ENCODE assay signal across 17 cellular contexts in the genomic region with DNA sequence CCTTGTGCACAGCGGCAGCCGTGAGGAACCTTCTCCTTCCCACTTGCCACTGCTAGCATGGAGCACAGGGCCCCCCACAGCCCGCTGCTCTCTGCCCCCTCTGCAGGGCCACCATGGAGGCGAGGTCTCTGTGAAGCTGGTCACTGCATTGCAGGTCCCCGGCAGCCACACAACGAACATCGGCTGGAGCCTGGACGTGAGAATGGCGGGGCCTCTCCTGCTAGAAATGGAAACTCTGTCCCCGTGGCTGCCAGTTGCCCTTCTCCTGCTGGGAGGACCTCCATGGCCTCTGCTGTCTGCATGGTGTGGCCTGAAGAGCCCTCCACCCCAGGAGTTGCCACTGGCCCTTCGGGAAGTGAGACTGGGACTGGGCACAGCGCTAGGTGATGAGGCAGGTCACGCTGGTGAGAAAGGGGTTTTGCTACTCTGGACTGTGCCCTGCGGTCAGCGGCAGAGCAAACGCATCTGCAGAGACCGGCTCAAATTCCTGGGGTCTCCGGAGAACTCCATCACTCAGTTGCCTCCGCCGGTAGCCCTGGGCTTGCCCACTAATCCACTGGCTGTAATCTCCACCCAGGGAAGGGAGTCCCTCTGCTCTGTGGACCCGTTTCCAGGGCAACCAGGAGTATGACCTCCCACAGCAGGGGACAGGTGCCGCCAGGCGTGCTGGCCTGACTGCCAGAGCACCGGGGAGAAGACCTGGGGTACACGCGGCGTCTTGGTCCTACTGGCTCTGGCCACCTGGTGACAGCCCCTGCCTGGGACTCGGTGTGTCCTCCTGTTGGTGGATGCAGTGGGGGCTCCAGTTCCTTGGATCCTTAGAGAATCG.
DNase-seq lines count a peak whose midpoint lies in the region; ATAC-seq and TF ChIP-seq lines count a peak whose summit lies in the region.
"Had no signal": no experiment of that assay in that cellular context is flagged by ENCODE, and none has a peak within 500 bp of the region (broad histone marks: within the 10 kb centered on the region; RNA-seq: fewer than 3 reads in every experiment).

No MANE protein-coding gene starts in this region.

- peaks cover 2% of the 10 kb centered on the region for H3K27me3 Mint-ChIP-seq in endothelial cell (ENCODE audit: unreplicated experiment)

- peaks cover 58% of the 10 kb centered on the region for H3K27me3 ChIP-seq in left ventricle myocardium inferior (ENCODE audit: low read depth)
- H3K27me3 ChIP-seq in osteoblast (ENCODE audit: insufficient read depth, low read length) = no peaks in the 10 kb centered on the region

- H3K27ac Mint-ChIP-seq in endothelial cell (ENCODE audit: unreplicated experiment) = no peak overlapping the region
- H3K27ac Mint-ChIP-seq: CD8-positive, alpha-beta T cell had no signal

- no peaks in the 10 kb centered on the region for H3K36me3 Mint-ChIP-seq in endothelial cell (ENCODE audit: low read depth, unreplicated experiment)
- H3K36me3 Mint-ChIP-seq: CD8-positive, alpha-beta T cell had no signal

- H3K4me1 Mint-ChIP-seq in endothelial cell (ENCODE audit: unreplicated experiment) = no peaks in the 10 kb centered on the region

- H3K4me2 ChIP-seq in osteoblast (ENCODE audit: insufficient read depth, low read length) = no peak overlapping the region

- no peaks in the 10 kb centered on the region for H3K9me3 Mint-ChIP-seq in endothelial cell (ENCODE audit: unreplicated experiment)
- H3K9me3 Mint-ChIP-seq: CD8-positive, alpha-beta T cell had no signal

- H3K4me3 Mint-ChIP-seq in endothelial cell (ENCODE audit: unreplicated experiment) = no peak overlapping the region
- H3K4me3 Mint-ChIP-seq: CD8-positive, alpha-beta T cell had no signal

- intact Hi-C loops in left cardiac atrium (cut with DNase I) = loop anchor here in 1 of 2 donors (10.0 kb wide), 1 partner anchor 77 kb away; no protein-coding TSS in a partner anchor
- intact Hi-C loops in left ventricle myocardium inferior (cut with micrococcal nuclease) = no loop called here

- no peaks in the 10 kb centered on the region for H4K20me1 ChIP-seq in osteoblast (ENCODE audit: insufficient read depth, low read length)

- H3K4me1 ChIP-seq in left ventricle myocardium inferior (peaks cover 8% of the 10 kb centered on the region), osteoblast (ENCODE audit: insufficient read depth, low read length) (no peaks in the 10 kb centered on the region)

- H3K4me3 ChIP-seq in left ventricle myocardium inferior (no peak overlapping the region), osteoblast (ENCODE audit: insufficient read depth, low read length) (no peak overlapping the region)
- H3K4me3 ChIP-seq: K562 had no signal

- H3K27ac ChIP-seq in left ventricle myocardium inferior (replicated peaks) (no peak overlapping the region), osteoblast (ENCODE audit: low read depth, low read length) (no peak overlapping the region)
- H3K27ac ChIP-seq: 22Rv1 had no signal

- no peak for TF ChIP-seq CTCF in left ventricle myocardium inferior (IDR thresholded peaks at IDR 0.05; ENCODE audit: borderline replicate concordance)
- no peak for TF ChIP-seq CTCF in osteoblast (IDR thresholded peaks at IDR 0.05; ENCODE audit: extremely low read depth, low read depth, low read length)
- TF ChIP-seq CTCF in endothelial cell (IDR thresholded peaks at IDR 0.05; ENCODE audit: unreplicated experiment) = no peak

- no peaks in the 10 kb centered on the region for H3K79me2 ChIP-seq in osteoblast (ENCODE audit: insufficient read depth, low read length)

- ATAC-seq in left cardiac atrium = no peak
- ATAC-seq in HG02870 (IDR thresholded peaks at IDR 0.05; ENCODE audit: unreplicated experiment) = no peak
- ATAC-seq: CD8-positive, alpha-beta T cell; K562; PC-3 had no signal

- H2AFZ ChIP-seq in osteoblast (ENCODE audit: low read length) = no peak overlapping the region

- peak; percentile 38 for DNase-seq in NCI-H748 (lab: John Stamatoyannopoulos, UW; ENCODE audit: unreplicated experiment)
- DNase-seq in NCI-H748 treated with DMSO at 0.1 percent for 48 hours (lab: John Stamatoyannopoulos, UW) = no peak
- peak; percentile 3 for DNase-seq in left cardiac atrium
- DNase-seq in left ventricle myocardium inferior = no peak
- DNase-seq in osteoblast (ENCODE audit: insufficient read length, low spot score, missing footprints) = peak; percentile 69
- no peak for DNase-seq in activated CD4-positive, alpha-beta T cell treated with anti-CD3 and anti-CD28 coated beads, Interleukin-2, amount 50 U/mL, for 4 hours
- DNase-seq in endothelial cell (ENCODE audit: low spot score) = no peak
- DNase-seq: CD8-positive, alpha-beta T cell; GF-D8; GOT3; NCI-H2107; NCI-H226; NCI-H526; PC-3 had no signal

- no peaks in the 10 kb centered on the region for H3K9me3 ChIP-seq in left ventricle myocardium inferior (replicated peaks)
- H3K9me3 ChIP-seq in osteoblast (ENCODE audit: low read depth, low read length) = no peaks in the 10 kb centered on the region

- no peaks in the 10 kb centered on the region for H3K36me3 ChIP-seq in left ventricle myocardium inferior
- no peaks in the 10 kb centered on the region for H3K36me3 ChIP-seq in osteoblast (ENCODE audit: insufficient read depth, low read length)

Comparison
In these comparisons a context has a peak if more than half of its experiments do, and no peak if none do; other contexts are left out.
1. DNase-seq: peak in NCI-H748 (single experiment), left cardiac atrium (single experiment) and osteoblast (single experiment); none in NCI-H748 treated with DMSO at 0.1 percent for 48 hours (single experiment), left ventricle myocardium inferior (single experiment), activated CD4-positive, alpha-beta T cell treated with anti-CD3 and anti-CD28 coated beads, Interleukin-2, amount 50 U/mL, for 4 hours (0 of 2) and endothelial cell (single experiment).